9 cellular contexts compared by ENCODE assay signal in the genomic region with DNA sequence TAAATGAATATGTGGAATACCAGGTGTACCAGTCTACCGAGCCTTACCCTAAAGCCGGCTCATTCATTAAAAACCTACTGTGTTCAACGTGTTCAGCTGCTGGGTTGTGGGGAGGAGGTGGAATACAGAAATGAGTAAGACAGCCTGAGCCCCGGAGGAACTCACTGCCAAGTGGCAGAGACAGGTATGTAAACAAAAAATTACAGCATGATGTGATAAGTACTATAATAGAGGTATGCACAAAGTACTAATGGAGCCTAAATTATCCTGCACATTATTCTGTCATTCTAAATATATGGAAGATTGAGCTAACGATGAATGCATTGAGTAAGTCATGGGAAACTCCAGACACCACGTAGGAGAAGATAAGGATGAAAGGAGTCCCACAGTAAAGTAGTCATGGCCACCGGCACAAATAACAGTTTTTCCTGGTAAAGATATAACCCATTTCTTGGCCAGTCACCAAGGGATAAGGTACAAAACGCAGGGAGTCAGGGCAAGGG. TPM values are rescaled to one million over a fixed set of nuclear protein-coding genes. Genes with fewer than 3 reads are reported as not detected.
DNase-seq lines count a peak whose midpoint lies in the region; ATAC-seq, FAIRE-seq and TF ChIP-seq lines count a peak whose summit lies in the region.
"Had no signal": no experiment of that assay in that cellular context is flagged by ENCODE, and none has a peak within 500 bp of the region (broad histone marks: within the 10 kb centered on the region; RNA-seq: fewer than 3 reads in every experiment).

No MANE protein-coding gene starts in this region.

- H3K56ac ChIP-seq in mesendoderm (ENCODE audit: low read length): no peak overlapping the region

- peaks cover 3% of the 10 kb centered on the region for H3K4me1 Mint-ChIP-seq in astrocyte (ENCODE audit: low read depth, unreplicated experiment)
- H3K4me1 Mint-ChIP-seq in progenitor cell of endocrine pancreas (ENCODE audit: low read depth): no peaks in the 10 kb centered on the region

- H3K9me3 ChIP-seq in astrocyte (ENCODE audit: insufficient read depth, low read depth, low read length): no peaks in the 10 kb centered on the region

- no peak overlapping the region for H3K4me3 ChIP-seq in astrocyte (ENCODE audit: insufficient read depth, low read depth, low read length)
- H3K4me3 ChIP-seq in mesendoderm (ENCODE audit: low read length): no peak overlapping the region

- H2BK5ac ChIP-seq in mesendoderm (ENCODE audit: low read length): no peak overlapping the region

- H3K4me1 ChIP-seq in astrocyte (ENCODE audit: insufficient read depth, low read length) (no peaks in the 10 kb centered on the region), mesendoderm (ENCODE audit: control insufficient read depth, low read depth, low read length) (no peaks in the 10 kb centered on the region)

- WGBS in mesendoderm (ENCODE audit: extremely low coverage, insufficient coverage, low lambda C conversion rate): no CpG with 5 or more reads among the region's 8 CpGs

- H3K27me3 Mint-ChIP-seq in astrocyte (ENCODE audit: low read depth, unreplicated experiment) (no peaks in the 10 kb centered on the region), progenitor cell of endocrine pancreas (no peaks in the 10 kb centered on the region)

- peak; percentile 64 for ATAC-seq in GM19035 (IDR thresholded peaks at IDR 0.05; ENCODE audit: unreplicated experiment)
- peak; percentile 65 for ATAC-seq in HG03175 (IDR thresholded peaks at IDR 0.05; ENCODE audit: unreplicated experiment)
- no peak for ATAC-seq in HG02973 (IDR thresholded peaks at IDR 0.05; ENCODE audit: unreplicated experiment)

- H2BK15ac ChIP-seq in mesendoderm (replicated peaks; ENCODE audit: low read depth): no peak overlapping the region

- no peaks in the 10 kb centered on the region for H3K79me1 ChIP-seq in mesendoderm (ENCODE audit: low read length)

- H3K4me3 Mint-ChIP-seq in astrocyte (ENCODE audit: unreplicated experiment) (no peak overlapping the region), progenitor cell of endocrine pancreas (ENCODE audit: low read depth) (no peak overlapping the region)

- H3K27ac Mint-ChIP-seq in astrocyte (ENCODE audit: unreplicated experiment) (no peak overlapping the region), progenitor cell of endocrine pancreas (no peak overlapping the region)

- H3K27me3 ChIP-seq in astrocyte (ENCODE audit: insufficient read depth, low read length) (no peaks in the 10 kb centered on the region), mesendoderm (ENCODE audit: insufficient read depth, low read length, poor library complexity) (no peaks in the 10 kb centered on the region)

- H3K79me2 ChIP-seq in astrocyte (ENCODE audit: insufficient read depth, low read length): no peaks in the 10 kb centered on the region
- no peaks in the 10 kb centered on the region for H3K79me2 ChIP-seq in mesendoderm (ENCODE audit: control insufficient read depth, insufficient read depth, low read length)

- TF ChIP-seq CTCF in astrocyte (IDR thresholded peaks at IDR 0.05; ENCODE audit: insufficient read depth, low read depth, low read length): no peak
- TF ChIP-seq CTCF in progenitor cell of endocrine pancreas (IDR thresholded peaks at IDR 0.05; ENCODE audit: unreplicated experiment): no peak

- no peak overlapping the region for H3K9ac ChIP-seq in astrocyte (ENCODE audit: low read length)
- H3K9ac ChIP-seq in mesendoderm (ENCODE audit: low read length): no peak overlapping the region

- H3K4ac ChIP-seq in mesendoderm (ENCODE audit: low read depth, low read length): no peak overlapping the region

- no peak overlapping the region for H3K18ac ChIP-seq in mesendoderm (ENCODE audit: low read length)

- H3K36me3 Mint-ChIP-seq in astrocyte (ENCODE audit: low read depth, unreplicated experiment) (no peaks in the 10 kb centered on the region), progenitor cell of endocrine pancreas (ENCODE audit: insufficient read depth) (no peaks in the 10 kb centered on the region)

- H3K27ac ChIP-seq in astrocyte (ENCODE audit: low read depth, low read length) (no peak overlapping the region), mesendoderm (ENCODE audit: low read depth, low read length) (no peak overlapping the region)

- H3K36me3 ChIP-seq in astrocyte (ENCODE audit: insufficient read depth, low read length) (no peaks in the 10 kb centered on the region), mesendoderm (ENCODE audit: control insufficient read depth, insufficient read depth, low read length) (no peaks in the 10 kb centered on the region)

- DNase-seq in DMS53 treated with DMSO at 0.1 percent for 48 hours (lab: John Stamatoyannopoulos, UW; ENCODE audit: unreplicated experiment) (peak; percentile 20), astrocyte (ENCODE audit: low read depth) (peak; percentile 30), mesendoderm (no peak), progenitor cell of endocrine pancreas (ENCODE audit: low spot score, unreplicated experiment) (no peak), AG08395 (ENCODE audit: low spot score) (no peak)

- H4K5ac ChIP-seq in mesendoderm (ENCODE audit: low read length): no peak overlapping the region

- H4K20me1 ChIP-seq in astrocyte (ENCODE audit: insufficient read depth, low read length): no peaks in the 10 kb centered on the region

- FAIRE-seq in astrocyte (lab: Jason Lieb, UNC): no peak
- FAIRE-seq: H54 had no signal

- H2BK120ac ChIP-seq in mesendoderm (ENCODE audit: low read depth, low read length): no peak overlapping the region

- no peak overlapping the region for H4K8ac ChIP-seq in mesendoderm (ENCODE audit: low read depth, low read length)

- no peak overlapping the region for H2AFZ ChIP-seq in astrocyte (ENCODE audit: low read depth, low read length)

- H3K23ac ChIP-seq in mesendoderm (ENCODE audit: low read length): no peak overlapping the region

- H2AK5ac ChIP-seq in mesendoderm (ENCODE audit: low read length): no peak overlapping the region

- H3K9me3 Mint-ChIP-seq in astrocyte (ENCODE audit: unreplicated experiment) (peaks cover 8% of the 10 kb centered on the region), progenitor cell of endocrine pancreas (ENCODE audit: low read depth) (no peaks in the 10 kb centered on the region)

- H3K4me2 ChIP-seq in astrocyte (ENCODE audit: low read length) (no peak overlapping the region), mesendoderm (ENCODE audit: low read length) (no peak overlapping the region)

RNA-seq across cellular contexts. Expression of gene ADTRP, which starts 6.9 kb away (rescaled TPM):
- total RNA-seq in astrocyte (0.58 and 0.68 TPM in 2 replicates), progenitor cell of endocrine pancreas (not detected in 2 replicates)
- polyA plus RNA-seq in mesendoderm (2013, experiment 1 of 2): 0.41 TPM
- polyA plus RNA-seq in mesendoderm (2013, experiment 2 of 2): 0.36 TPM

Comparison
In these comparisons a context has a peak if more than half of its experiments do, and no peak if none do; other contexts are left out.
1. DNase-seq: peak in DMS53 treated with DMSO at 0.1 percent for 48 hours (single experiment) and astrocyte (single experiment); none in mesendoderm (single experiment), progenitor cell of endocrine pancreas (single experiment) and AG08395 (single experiment).